17 cellular contexts compared by ENCODE assay signal in the genomic region with DNA sequence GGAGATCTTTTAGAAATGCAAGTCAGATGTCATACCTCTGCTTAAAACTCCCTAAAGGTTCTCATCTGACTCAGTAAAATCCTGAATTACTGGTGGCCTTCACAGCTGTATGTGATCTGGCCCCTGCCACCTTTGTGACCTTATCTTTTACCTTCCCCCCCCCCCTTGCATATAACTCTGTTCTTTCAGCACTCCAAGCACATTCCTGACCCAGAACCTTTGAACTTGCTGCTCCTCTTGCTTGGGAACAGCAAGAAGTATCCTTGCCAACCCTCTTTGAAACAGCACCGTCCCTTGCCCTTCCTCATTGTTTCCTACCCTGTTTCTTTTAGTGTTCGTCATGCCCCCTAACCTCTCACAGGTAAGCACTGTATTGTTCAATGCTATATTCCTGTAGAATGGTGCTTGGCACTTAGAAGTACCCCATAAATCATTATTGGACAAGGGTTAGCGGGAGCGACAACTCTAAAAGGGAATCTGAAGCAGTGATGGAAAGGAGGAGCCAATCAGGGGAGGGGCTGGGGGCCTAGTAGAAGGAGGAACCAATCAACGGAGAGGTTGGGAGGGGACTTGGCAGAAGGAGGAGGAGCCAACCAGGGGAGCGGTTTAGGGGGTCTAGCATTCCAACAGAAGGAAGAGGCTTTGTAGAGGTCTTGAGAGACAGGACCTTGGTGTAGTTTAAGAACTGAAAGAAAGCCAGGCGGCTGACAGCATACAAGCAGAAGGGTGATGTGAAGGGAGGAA. TPM values are rescaled to one million over a fixed set of nuclear protein-coding genes. Genes with fewer than 3 reads are reported as not detected.
DNase-seq lines count a peak whose midpoint lies in the region; ATAC-seq, FAIRE-seq and TF ChIP-seq lines count a peak whose summit lies in the region.
"Had no signal": no experiment of that assay in that cellular context is flagged by ENCODE, and none has a peak within 500 bp of the region (broad histone marks: within the 10 kb centered on the region; RNA-seq: fewer than 3 reads in every experiment).

No MANE protein-coding gene starts in this region.

- CTCF ChIA-PET in H1 (lab: Charles Lee; ENCODE audit: partially characterized antibody): no interaction called here

- peaks cover 0 to 1% (median 0%) of the 10 kb centered on the region in 4 experiments; a peak in 1 of 7 replicates for H3K27me3 ChIP-seq in H1 (replicated peaks in 1 of 4; ENCODE audit: control insufficient read depth in 3 of 4, extremely low read depth in 1 of 4, insufficient read depth in 3 of 4, low read length in 3 of 4)
- H3K27me3 ChIP-seq: BLaER1 treated with 17β-estradiol and CSF1 and Interleukin-3, amounts not matched to agents 10 nM and 100 nM had no signal

- no peak overlapping the region for H4K91ac ChIP-seq in H1 (replicated peaks; ENCODE audit: insufficient read length, low read length)

- no peak for TF ChIP-seq POLR2A in H1 (IDR thresholded peaks at IDR 0.05; ENCODE audit: control extremely low read depth in 1 of 2, low read depth in 2 of 2, low read length in 2 of 2)

- H3K9me3 Mint-ChIP-seq in nephron: no peaks in the 10 kb centered on the region

- no peak overlapping the region for H4K5ac ChIP-seq in H1 (ENCODE audit: insufficient read length, low read depth, low read length)

- H3K79me2 ChIP-seq in H1 (ENCODE audit: control insufficient read depth in 1 of 2, insufficient read depth in 2 of 2, low read length in 2 of 2): peaks cover 39 to 100% of the 10 kb centered on the region in 2 experiments

- H3K14ac ChIP-seq in H1 (ENCODE audit: insufficient read length): no peak overlapping the region

- H3K9ac ChIP-seq in H1 (replicated peaks in 1 of 4; ENCODE audit: extremely low read depth in 1 of 4, low read depth in 3 of 4, low read length in 3 of 4): no peak overlapping the region
- H3K9ac ChIP-seq: BLaER1 treated with 17β-estradiol and CSF1 and Interleukin-3, amounts not matched to agents 10 nM and 100 nM had no signal

- H4K8ac ChIP-seq in H1 (ENCODE audit: extremely low read depth, insufficient read depth, low read length): no peak overlapping the region

- H3K27me3 Mint-ChIP-seq in nephron (ENCODE audit: low read depth): no peaks in the 10 kb centered on the region

- H2BK20ac ChIP-seq in H1 (ENCODE audit: low read length): no peak overlapping the region

- H3K4me2 ChIP-seq in H1 (ENCODE audit: insufficient read depth in 1 of 2, low read depth in 2 of 2, low read length in 2 of 2): peak overlapping the region in 1 of 2 experiments; percentile 59; a peak in 2 of 4 replicates
- H3K4me2 ChIP-seq: BLaER1 treated with 17β-estradiol and CSF1 and Interleukin-3, amounts not matched to agents 10 nM and 100 nM had no signal

- TF ChIP-seq CTCF in H1 (IDR thresholded peaks at IDR 0.05; ENCODE audit: control extremely low read depth in 1 of 3, insufficient read depth in 1 of 3, low read depth in 1 of 3, low read length in 3 of 3): no peak
- TF ChIP-seq CTCF in nephron (IDR thresholded peaks at IDR 0.05; ENCODE audit: unreplicated experiment in 3 of 3): no peak

- no peak overlapping the region for H3K56ac ChIP-seq in H1 (replicated peaks; ENCODE audit: insufficient read length, low read depth, low read length)

- POLR2A ChIA-PET in H1 (lab: Charles Lee; ENCODE audit: partially characterized antibody): interaction anchor here (1.6 to 1.9 kb wide), 2 partner anchors 11 to 13 kb away, joined by 4 to 6 read pairs; no protein-coding TSS in a partner anchor

- peak overlapping the region; percentile 56; the same call in 1 of the 2 replicates for H3K18ac ChIP-seq in H1 (ENCODE audit: extremely low read depth, low read length)

- H2BK5ac ChIP-seq in H1 (ENCODE audit: low read depth, low read length): no peak overlapping the region

- FAIRE-seq in H1 (lab: Jason Lieb, UNC): peak; percentile 32
- FAIRE-seq: GM12892 had no signal

- TF ChIP-seq EP300 in Ishikawa (IDR thresholded peaks at IDR 0.05; ENCODE audit: borderline replicate concordance) (no peak; the same call in 1 of the 2 replicates), H1 (IDR thresholded peaks at IDR 0.05; ENCODE audit: borderline replicate concordance in 1 of 2, low read depth in 2 of 2, low read length in 2 of 2) (no peak)

- H3K4me3 Mint-ChIP-seq in nephron: peak overlapping the region in 1 of 3 experiments; percentile 30

- DNase-seq in ELF-1 (ENCODE audit: low read depth, low spot score) (peak; percentile 35), H1 (ENCODE audit: low read depth in 1 of 2, low spot score in 2 of 2) (no peak), activated T-cell treated with anti-CD3 and anti-CD28 coated beads for 4 hours (no peak), NCI-H1694 (lab: John Stamatoyannopoulos, UW) (no peak), middle frontal gyrus (ENCODE audit: extremely low spot score, low spot score) (no peak)
- DNase-seq: 8988T, DND-41, GF-D8, Kasumi-1, MM.1S, NCI-H1092 treated with DMSO at 0.1 percent for 48 hours had no signal

- no peak overlapping the region for H3K4me3 ChIP-seq in H1 (ENCODE audit: extremely low read depth in 1 of 4, insufficient read depth in 2 of 4, low read depth in 3 of 4, low read length in 4 of 4)
- H3K4me3 ChIP-seq: BLaER1 treated with 17β-estradiol and CSF1 and Interleukin-3, amounts not matched to agents 10 nM and 100 nM; SJSA1 had no signal

- H3K23ac ChIP-seq in H1 (ENCODE audit: insufficient read length): no peak overlapping the region

- no peaks in the 10 kb centered on the region for H3K36me3 ChIP-seq in H1 (ENCODE audit: control insufficient read depth in 2 of 4, insufficient read depth in 4 of 4, low read length in 3 of 4)
- H3K36me3 ChIP-seq: BLaER1 treated with 17β-estradiol and CSF1 and Interleukin-3, amounts not matched to agents 10 nM and 100 nM; SJSA1 had no signal

- H2BK15ac ChIP-seq in H1 (ENCODE audit: low read length): no peak overlapping the region

- no peak for TF ChIP-seq RAD21 in Ishikawa (IDR thresholded peaks at IDR 0.05; ENCODE audit: low read depth)
- TF ChIP-seq RAD21 in H1 (IDR thresholded peaks at IDR 0.05 in 1 of 2, conservative IDR thresholded peaks at IDR 0.05 in 1 of 2; ENCODE audit: low read depth in 2 of 2, low read length in 2 of 2): no peak

- no peak overlapping the region for H2BK12ac ChIP-seq in H1 (ENCODE audit: low read depth, low read length)

- H2AK5ac ChIP-seq in H1 (ENCODE audit: low read depth, low read length): no peak overlapping the region

- no peak overlapping the region for H3K27ac ChIP-seq in H1 (ENCODE audit: low read depth, low read length)
- H3K27ac ChIP-seq: BLaER1 treated with 17β-estradiol and CSF1 and Interleukin-3, amounts not matched to agents 10 nM and 100 nM; SJSA1 had no signal

- peaks cover 6 to 26% of the 10 kb centered on the region in 2 experiments for H4K20me1 ChIP-seq in H1 (replicated peaks in 1 of 2; ENCODE audit: control insufficient read depth in 1 of 2, insufficient read depth in 2 of 2, low read length in 2 of 2)
- H4K20me1 ChIP-seq: BLaER1 treated with 17β-estradiol and CSF1 and Interleukin-3, amounts not matched to agents 10 nM and 100 nM had no signal

- WGBS in H1 (ENCODE audit: extremely low coverage in 1 of 2, insufficient coverage in 1 of 2, insufficient read length in 1 of 2, insufficient replicate concordance in 2 of 2, low coverage in 1 of 2, low lambda C conversion rate in 2 of 2, missing lambda C conversion rate in 1 of 2), 2 experiments: 83% methylated on average over 7 of the region's 7 CpGs; no CpG with 5 or more reads in 1 of the 2 experiments

- H3K27ac Mint-ChIP-seq in nephron: peak overlapping the region; percentile 41 to 76 (median 59)

- H3K4ac ChIP-seq in H1 (replicated peaks; ENCODE audit: insufficient read length, low read depth, low read length): no peak overlapping the region

- no peak for ATAC-seq in GM21515 (IDR thresholded peaks at IDR 0.05; ENCODE audit: unreplicated experiment)

- no peaks in the 10 kb centered on the region for H3K9me3 ChIP-seq in H1 (ENCODE audit: insufficient read depth in 2 of 2, low read depth in 1 of 2, low read length in 1 of 2)
- H3K9me3 ChIP-seq: SJSA1 had no signal

- H3K4me1 ChIP-seq in H1 (replicated peaks in 1 of 4; ENCODE audit: control insufficient read depth in 3 of 4, insufficient read depth in 4 of 4, low read length in 3 of 4): peaks cover 8 to 26% (median 20%) of the 10 kb centered on the region in 4 experiments
- H3K4me1 ChIP-seq: SJSA1 had no signal

- peaks cover 9% of the 10 kb centered on the region for H3K36me3 Mint-ChIP-seq in nephron (ENCODE audit: low read depth)

- H3K23me2 ChIP-seq in H1 (ENCODE audit: low read depth, low read length): no peaks in the 10 kb centered on the region; the same call in none of the 2 replicates

- no peak overlapping the region for H2BK120ac ChIP-seq in H1 (replicated peaks; ENCODE audit: low read depth, low read length)

- peaks cover 72% of the 10 kb centered on the region for H3K4me1 Mint-ChIP-seq in nephron

- peaks cover 12% of the 10 kb centered on the region; the same call in 1 of the 2 replicates for H3K79me1 ChIP-seq in H1 (ENCODE audit: low read depth, low read length)

- no peak overlapping the region for H2AFZ ChIP-seq in H1 (ENCODE audit: low read length)

TF ChIP-seq in Ishikawa, 13 proteins besides CTCF, POLR2A, EP300 and RAD21:
- TF ChIP-seq, protein P1, sequence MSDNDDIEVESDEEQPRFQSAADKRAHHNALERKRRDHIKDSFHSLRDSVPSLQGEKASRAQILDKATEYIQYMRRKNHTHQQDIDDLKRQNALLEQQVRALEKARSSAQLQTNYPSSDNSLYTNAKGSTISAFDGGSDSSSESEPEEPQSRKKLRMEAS (IDR thresholded peaks at IDR 0.05): no peak
- TF ChIP-seq NFIC (IDR thresholded peaks at IDR 0.05): peak; percentile 33; the same call in 1 of the 2 replicates
- TF ChIP-seq TEAD4 (IDR thresholded peaks at IDR 0.05): 0 out of 2 replicates have a peak, but pooled peaks have one; percentile 8

TF ChIP-seq in H1, 55 proteins besides CTCF, POLR2A, EP300 and RAD21:
- TF ChIP-seq GTF2F1 (IDR thresholded peaks at IDR 0.05; ENCODE audit: borderline replicate concordance, low read depth, low read length) (no peak), TEAD4 (IDR thresholded peaks at IDR 0.05; ENCODE audit: low read depth, low read length) (0 out of 2 replicates have a peak, but pooled peaks have one; percentile 5)

RNA-seq across cellular contexts. Expression of a gene that starts 14.0 kb away (rescaled TPM):
- 42.5 and 44.7 TPM in 2 replicates for total RNA-seq in H1 (2021; fragmentation: NEBNext Ultra II Directional; extraction: Animal tissue kit (Norgen Biotek cat#: 25700))
- 22.2 and 26.4 TPM in 2 replicates for polyA plus RNA-seq in H1 (2011; rRNA removed)
- 24.2 TPM for polyA plus RNA-seq in H1 (2011; cell fraction: cytosol; rRNA removed)
- polyA plus RNA-seq in H1 (2011; cell fraction: nucleus; rRNA removed): 42.0 TPM
- 28.5 to 35.1 TPM (median 34.0 TPM) in 4 replicates for polyA plus RNA-seq in H1 (2012, experiment 1 of 2)
- 2.8 TPM for polyA plus RNA-seq in H1 (2012, experiment 2 of 2)
- polyA plus RNA-seq in H1 (2013, experiment 1 of 2): 33.0 TPM
- 31.4 TPM for polyA plus RNA-seq in H1 (2013, experiment 2 of 2)
- 71.1 and 85.3 TPM in 2 replicates for polyA minus RNA-seq in H1 (2011; rRNA and poly(A)+ RNA removed)
- 39.4 TPM for polyA minus RNA-seq in H1 (2011; cell fraction: cytosol; rRNA and poly(A)+ RNA removed)
- polyA minus RNA-seq in H1 (2011; cell fraction: nucleus; rRNA and poly(A)+ RNA removed): 70.3 TPM
